Comparison of ENCODE assay signal across 1 cellular context in genomic region chr3:78855190-78855589, GRCh38.
TF ChIP-seq lines count a peak whose summit lies in the region.

No MANE protein-coding gene starts in this region.

TF ChIP-seq in endothelial cell of umbilical vein, 7 proteins besides CTCF, POLR2A, EP300 and RAD21:
- TF ChIP-seq FOS (IDR thresholded peaks at IDR 0.05; ENCODE audit: borderline replicate concordance, insufficient read depth, low read length) (no peak), MAX (IDR thresholded peaks at IDR 0.05; ENCODE audit: insufficient read depth, insufficient read length) (no peak), MYC (IDR thresholded peaks at IDR 0.05; ENCODE audit: low read depth, low read length) (no peak), EZH2 (IDR thresholded peaks at IDR 0.05; ENCODE audit: borderline replicate concordance, low read depth, low read length, severe bottlenecking) (no peak), JUN (IDR thresholded peaks at IDR 0.05; ENCODE audit: borderline replicate concordance, insufficient read depth, insufficient read length, low read depth) (no peak), POLR2AphosphoS5 (IDR thresholded peaks at IDR 0.05; ENCODE audit: insufficient read depth, low read depth, low read length) (no peak), GATA2 (IDR thresholded peaks at IDR 0.05; ENCODE audit: insufficient read depth, insufficient read length, low read depth, low read length) (no peak)
